ENCODE assay signal across 1 cellular context in the genomic region with DNA sequence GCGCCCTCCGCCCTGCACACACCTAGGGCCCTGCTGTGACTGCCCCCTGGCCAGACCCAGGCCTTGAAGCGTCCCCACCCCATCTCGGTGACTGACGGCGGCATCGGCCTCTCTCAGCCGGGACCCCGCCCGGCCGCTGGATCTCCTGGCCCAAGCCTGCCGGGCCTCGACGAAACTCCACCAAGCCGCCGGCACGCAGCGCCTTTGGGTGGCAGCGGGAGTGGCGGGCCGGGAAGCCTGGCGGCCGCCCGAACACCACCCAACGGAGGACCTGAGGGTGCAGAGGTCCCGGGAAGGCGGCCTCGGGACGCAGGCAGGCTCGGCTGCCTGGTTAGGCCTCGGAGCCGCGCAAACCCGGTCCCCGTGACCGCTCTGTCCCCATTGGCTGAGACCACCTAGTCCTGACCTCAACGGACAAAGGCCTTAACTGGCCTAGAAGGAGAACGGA.
TF ChIP-seq lines count a peak whose summit lies in the region.

No MANE protein-coding gene starts in this region.

TF ChIP-seq in H1, 55 proteins besides CTCF, POLR2A, EP300 and RAD21:
- TF ChIP-seq, protein P1, sequence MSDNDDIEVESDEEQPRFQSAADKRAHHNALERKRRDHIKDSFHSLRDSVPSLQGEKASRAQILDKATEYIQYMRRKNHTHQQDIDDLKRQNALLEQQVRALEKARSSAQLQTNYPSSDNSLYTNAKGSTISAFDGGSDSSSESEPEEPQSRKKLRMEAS (IDR thresholded peaks at IDR 0.05), result peak; percentile 87
- TF ChIP-seq SP4 (IDR thresholded peaks at IDR 0.05; ENCODE audit: low read length) (no peak), KDM4A (IDR thresholded peaks at IDR 0.05; ENCODE audit: low read depth, low read length, severe bottlenecking) (peak; percentile 50), RNF2 (IDR thresholded peaks at IDR 0.05; ENCODE audit: borderline replicate concordance, low read depth, low read length, missing control alignments, poor library complexity, severe bottlenecking) (peak; percentile 46), BACH1 (IDR thresholded peaks at IDR 0.05; ENCODE audit: low read length) (no peak)
- TF ChIP-seq, protein P2, sequence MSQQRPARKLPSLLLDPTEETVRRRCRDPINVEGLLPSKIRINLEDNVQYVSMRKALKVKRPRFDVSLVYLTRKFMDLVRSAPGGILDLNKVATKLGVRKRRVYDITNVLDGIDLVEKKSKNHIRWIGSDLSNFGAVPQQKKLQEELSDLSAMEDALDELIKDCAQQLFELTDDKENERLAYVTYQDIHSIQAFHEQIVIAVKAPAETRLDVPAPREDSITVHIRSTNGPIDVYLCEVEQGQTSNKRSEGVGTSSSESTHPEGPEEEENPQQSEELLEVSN (IDR thresholded peaks at IDR 0.05), result peak; percentile 92
